1 cellular context compared by ENCODE assay signal in the genomic region with DNA sequence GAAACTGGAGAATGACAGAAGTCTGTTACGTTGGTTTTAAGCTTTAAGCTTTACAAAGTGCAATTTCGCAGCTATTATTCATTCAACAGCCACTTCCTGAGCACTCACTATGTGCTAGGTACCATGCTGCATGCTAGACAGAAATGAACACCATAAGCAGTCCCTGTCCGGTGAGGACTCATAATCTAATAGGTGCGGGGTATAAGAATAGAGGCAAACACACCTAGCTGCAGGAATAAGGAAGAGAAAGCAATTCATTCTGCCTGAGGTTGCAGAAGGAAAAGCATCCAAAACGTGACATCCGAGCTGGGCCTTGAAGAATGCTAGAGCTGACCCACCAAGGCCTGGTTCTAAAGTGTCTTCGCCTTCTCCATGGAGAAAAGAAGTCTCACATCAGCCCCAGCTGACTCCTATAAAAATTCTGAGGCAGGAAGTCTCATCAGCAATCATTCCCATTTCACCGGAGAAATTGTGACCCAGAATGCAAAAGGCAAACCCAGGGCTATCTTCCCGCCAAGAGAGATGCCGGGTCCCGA.
TF ChIP-seq lines count a peak whose summit lies in the region.

No MANE protein-coding gene starts in this region.

TF ChIP-seq in HepG2, 621 proteins besides CTCF, POLR2A, EP300 and RAD21:
- peak; percentile 98 for TF ChIP-seq ZNF205 (CRISPR knock-in tag; IDR thresholded peaks at IDR 0.05)
- no peak for TF ChIP-seq HDAC1 (CRISPR knock-in tag; IDR thresholded peaks at IDR 0.05)
- no peak for TF ChIP-seq SNAPC2 (CRISPR knock-in tag; IDR thresholded peaks at IDR 0.05)
- 0 out of 2 replicates have a peak, but pooled peaks have one; percentile 84 for TF ChIP-seq ZNF572 (CRISPR knock-in tag; IDR thresholded peaks at IDR 0.05)
- TF ChIP-seq ZNF296 (CRISPR knock-in tag; conservative IDR thresholded peaks at IDR 0.05), result 0 out of 2 replicates have a peak, but pooled peaks have one; percentile 41
- TF ChIP-seq ZNF160 (CRISPR knock-in tag; IDR thresholded peaks at IDR 0.05), result 0 out of 2 replicates have a peak, but pooled peaks have one; percentile 4
- TF ChIP-seq, protein P1, sequence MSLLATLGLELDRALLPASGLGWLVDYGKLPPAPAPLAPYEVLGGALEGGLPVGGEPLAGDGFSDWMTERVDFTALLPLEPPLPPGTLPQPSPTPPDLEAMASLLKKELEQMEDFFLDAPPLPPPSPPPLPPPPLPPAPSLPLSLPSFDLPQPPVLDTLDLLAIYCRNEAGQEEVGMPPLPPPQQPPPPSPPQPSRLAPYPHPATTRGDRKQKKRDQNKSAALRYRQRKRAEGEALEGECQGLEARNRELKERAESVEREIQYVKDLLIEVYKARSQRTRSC (CRISPR knock-in tag; IDR thresholded peaks at IDR 0.05; ENCODE audit: low read depth), result 0 out of 2 replicates have a peak, but pooled peaks have one; percentile 15
- TF ChIP-seq, protein P2, sequence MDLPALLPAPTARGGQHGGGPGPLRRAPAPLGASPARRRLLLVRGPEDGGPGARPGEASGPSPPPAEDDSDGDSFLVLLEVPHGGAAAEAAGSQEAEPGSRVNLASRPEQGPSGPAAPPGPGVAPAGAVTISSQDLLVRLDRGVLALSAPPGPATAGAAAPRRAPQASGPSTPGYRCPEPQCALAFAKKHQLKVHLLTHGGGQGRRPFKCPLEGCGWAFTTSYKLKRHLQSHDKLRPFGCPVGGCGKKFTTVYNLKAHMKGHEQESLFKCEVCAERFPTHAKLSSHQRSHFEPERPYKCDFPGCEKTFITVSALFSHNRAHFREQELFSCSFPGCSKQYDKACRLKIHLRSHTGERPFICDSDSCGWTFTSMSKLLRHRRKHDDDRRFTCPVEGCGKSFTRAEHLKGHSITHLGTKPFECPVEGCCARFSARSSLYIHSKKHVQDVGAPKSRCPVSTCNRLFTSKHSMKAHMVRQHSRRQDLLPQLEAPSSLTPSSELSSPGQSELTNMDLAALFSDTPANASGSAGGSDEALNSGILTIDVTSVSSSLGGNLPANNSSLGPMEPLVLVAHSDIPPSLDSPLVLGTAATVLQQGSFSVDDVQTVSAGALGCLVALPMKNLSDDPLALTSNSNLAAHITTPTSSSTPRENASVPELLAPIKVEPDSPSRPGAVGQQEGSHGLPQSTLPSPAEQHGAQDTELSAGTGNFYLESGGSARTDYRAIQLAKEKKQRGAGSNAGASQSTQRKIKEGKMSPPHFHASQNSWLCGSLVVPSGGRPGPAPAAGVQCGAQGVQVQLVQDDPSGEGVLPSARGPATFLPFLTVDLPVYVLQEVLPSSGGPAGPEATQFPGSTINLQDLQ (CRISPR knock-in tag; IDR thresholded peaks at IDR 0.05), result 0 out of 2 replicates have a peak, but pooled peaks have one; percentile 67
- TF ChIP-seq NRL (CRISPR knock-in tag; IDR thresholded peaks at IDR 0.05; ENCODE audit: borderline replicate concordance), result no peak
